Comparison of ENCODE assay signal across 1 cellular context in genomic region chr3:72847751-72848702, GRCh38.
TF ChIP-seq lines count a peak whose summit lies in the region.

Gene SHQ1, minus strand, starts transcription at chr3:72848445. Its CDS starts 105 bp downstream, at chr3:72848340.

TF ChIP-seq in HEK293, 187 proteins besides CTCF, POLR2A, EP300 and RAD21 (continued from another document and continues in another):
- TF ChIP-seq IKZF3 (tag by site-specific recombination; IDR thresholded peaks at IDR 0.05) = peak; percentile 45; the same call in 1 of the 2 replicates
- peak; percentile 41; the same call in 1 of the 2 replicates for TF ChIP-seq ZNF629 (tag by site-specific recombination; IDR thresholded peaks at IDR 0.05)
- no peak for TF ChIP-seq ZFP3 (tag by site-specific recombination; IDR thresholded peaks at IDR 0.05; ENCODE audit: low read depth)
- 0 out of 2 replicates have a peak, but pooled peaks have one; percentile 64 for TF ChIP-seq ZNF777 (tag by site-specific recombination; IDR thresholded peaks at IDR 0.05; ENCODE audit: borderline replicate concordance)
- no peak for TF ChIP-seq ZNF561 (tag by site-specific recombination; IDR thresholded peaks at IDR 0.05; ENCODE audit: borderline replicate concordance)
- peak; percentile 69 for TF ChIP-seq PRDM10 (tag by site-specific recombination; IDR thresholded peaks at IDR 0.05)
- TF ChIP-seq ZSCAN5A (tag by site-specific recombination; IDR thresholded peaks at IDR 0.05) = 0 out of 2 replicates have a peak, but pooled peaks have one; percentile 9
- TF ChIP-seq HIC1 (tag by site-specific recombination; IDR thresholded peaks at IDR 0.05) = no peak
- TF ChIP-seq ZFP37 (tag by site-specific recombination; IDR thresholded peaks at IDR 0.05) = no peak
- no peak for TF ChIP-seq ZNF488 (tag by site-specific recombination; IDR thresholded peaks at IDR 0.05)
- TF ChIP-seq ZNF501 (tag by site-specific recombination; IDR thresholded peaks at IDR 0.05) = no peak
- no peak for TF ChIP-seq ZNF514 (tag by site-specific recombination; IDR thresholded peaks at IDR 0.05)
- no peak for TF ChIP-seq SALL2 (tag by site-specific recombination; IDR thresholded peaks at IDR 0.05; ENCODE audit: borderline replicate concordance)
- TF ChIP-seq ZNF37A (tag by site-specific recombination; IDR thresholded peaks at IDR 0.05) = no peak
- peak; percentile 80 for TF ChIP-seq SP2 (tag by site-specific recombination; IDR thresholded peaks at IDR 0.05)
- no peak for TF ChIP-seq MYNN (tag by site-specific recombination; IDR thresholded peaks at IDR 0.05; ENCODE audit: borderline replicate concordance)
- TF ChIP-seq ZNF114 (tag by site-specific recombination; IDR thresholded peaks at IDR 0.05) = no peak
- TF ChIP-seq ZNF596 (tag by site-specific recombination; IDR thresholded peaks at IDR 0.05) = no peak
- 0 out of 2 replicates have a peak, but pooled peaks have one; percentile 54 for TF ChIP-seq ZNF2 (tag by site-specific recombination; IDR thresholded peaks at IDR 0.05)
- peak; percentile 58; the same call in 1 of the 2 replicates for TF ChIP-seq ZEB2 (tag by site-specific recombination; IDR thresholded peaks at IDR 0.05)
- no peak for TF ChIP-seq ZNF26 (tag by site-specific recombination; IDR thresholded peaks at IDR 0.05)
- no peak; the same call in 1 of the 2 replicates for TF ChIP-seq ZXDB (tag by site-specific recombination; IDR thresholded peaks at IDR 0.05)
- TF ChIP-seq ZNF138 (tag by site-specific recombination; IDR thresholded peaks at IDR 0.05; ENCODE audit: borderline replicate concordance) = no peak
- TF ChIP-seq ZBTB10 (tag by site-specific recombination; IDR thresholded peaks at IDR 0.05) = peak; percentile 20; the same call in 1 of the 2 replicates
- peak; percentile 22; the same call in 1 of the 2 replicates for TF ChIP-seq GLIS1 (tag by site-specific recombination; IDR thresholded peaks at IDR 0.05)
- no peak for TF ChIP-seq PRDM4 (tag by site-specific recombination; IDR thresholded peaks at IDR 0.05)
- TF ChIP-seq ZFHX2 (tag by site-specific recombination; conservative IDR thresholded peaks at IDR 0.05) = peak; percentile 67
- no peak for TF ChIP-seq ZBTB1 (tag by site-specific recombination; IDR thresholded peaks at IDR 0.05)
- no peak for TF ChIP-seq ZNF658 (tag by site-specific recombination; IDR thresholded peaks at IDR 0.05)
- no peak for TF ChIP-seq ZNF776 (tag by site-specific recombination; IDR thresholded peaks at IDR 0.05; ENCODE audit: borderline replicate concordance)
- TF ChIP-seq ZBTB26 (tag by site-specific recombination; optimal IDR thresholded peaks at IDR 0.05) = peak; percentile 89
- peak; percentile 63 for TF ChIP-seq ZBTB20 (tag by site-specific recombination; IDR thresholded peaks at IDR 0.05)
- TF ChIP-seq BCL11A (tag by site-specific recombination; IDR thresholded peaks at IDR 0.05; ENCODE audit: low read depth) = no peak
- no peak for TF ChIP-seq ZNF280D (tag by site-specific recombination; IDR thresholded peaks at IDR 0.05)
- TF ChIP-seq ZNF362 (tag by site-specific recombination; IDR thresholded peaks at IDR 0.05) = no peak
- no peak for TF ChIP-seq ZNF211 (tag by site-specific recombination; IDR thresholded peaks at IDR 0.05; ENCODE audit: low read depth)
- 0 out of 2 replicates have a peak, but pooled peaks have one; percentile 43 for TF ChIP-seq ZBTB48 (tag by site-specific recombination; IDR thresholded peaks at IDR 0.05)
- peak; percentile 78 for TF ChIP-seq PRDM1 (tag by site-specific recombination; IDR thresholded peaks at IDR 0.05)
- no peak for TF ChIP-seq ZNF670 (tag by site-specific recombination; IDR thresholded peaks at IDR 0.05; ENCODE audit: low read depth)
